Comparison of ENCODE assay signal across 8 cellular contexts in genomic region chr2:191675807-191676667, GRCh38. TPM values are rescaled to one million over a fixed set of nuclear protein-coding genes. Genes with fewer than 3 reads are reported as not detected.
DNase-seq lines count a peak whose midpoint lies in the region; ATAC-seq and TF ChIP-seq lines count a peak whose summit lies in the region.

No MANE protein-coding gene starts in this region.

- H3K4me3 ChIP-seq in adrenal gland, result no peak overlapping the region
- H3K4me3 ChIP-seq in mesodermal cell (ENCODE audit: extremely low read depth, insufficient read depth, low read length, poor library complexity, severe bottlenecking), result no peak overlapping the region
- H3K4me3 ChIP-seq in stomach, result no peak overlapping the region

- DNase-seq in SKM-1 (lab: John Stamatoyannopoulos, UW; ENCODE audit: unreplicated experiment) (peak; percentile 96), adrenal gland (peak; percentile 26 to 74 (median 54)), stomach (peak; percentile 35), NCI-H187 (lab: John Stamatoyannopoulos, UW) (no peak), occipital lobe (lab: John Stamatoyannopoulos, UW) (no peak)

- peak; percentile 60 for ATAC-seq in HG02981 (IDR thresholded peaks at IDR 0.05; ENCODE audit: unreplicated experiment)

- intact Hi-C loops in adrenal gland (cut with DNase I) (no loop called here), stomach (cut with DNase I; ENCODE audit: low total_unique reads) (no loop called here)

- TF ChIP-seq POLR2A in GM18951 (IDR thresholded peaks at IDR 0.05; ENCODE audit: extremely low read depth, insufficient read depth, insufficient read length) (peak; percentile 29), adrenal gland (IDR thresholded peaks at IDR 0.05) (no peak), stomach (IDR thresholded peaks at IDR 0.05) (no peak)

- TF ChIP-seq CTCF in adrenal gland (IDR thresholded peaks at IDR 0.05) (no peak), stomach (IDR thresholded peaks at IDR 0.05) (no peak)

- in situ Hi-C loops in GM18951 (cut with MboI; ENCODE audit: low sequenced_read_pairs, unreplicated experiment), result no loop called here

- H3K36me3 ChIP-seq in adrenal gland (replicated peaks in 1 of 2) (no peaks in the 10 kb centered on the region), mesodermal cell (ENCODE audit: control insufficient read depth, insufficient read depth, low read length) (peaks cover 4% of the 10 kb centered on the region), stomach (no peaks in the 10 kb centered on the region)

- peaks cover 0 to 11% of the 10 kb centered on the region in 2 donors for H3K4me1 ChIP-seq in adrenal gland (replicated peaks in 1 of 2)
- H3K4me1 ChIP-seq in mesodermal cell (ENCODE audit: control insufficient read depth, insufficient read depth, low read length, poor library complexity, severe bottlenecking), result peaks cover 16% of the 10 kb centered on the region
- H3K4me1 ChIP-seq in stomach, result peaks cover 4 to 24% (median 16%) of the 10 kb centered on the region in 4 donors

- TF ChIP-seq EP300 in stomach (IDR thresholded peaks at IDR 0.05), result no peak

- H3K27me3 ChIP-seq in adrenal gland (no peaks in the 10 kb centered on the region), stomach (no peaks in the 10 kb centered on the region)

- H3K9me3 ChIP-seq in adrenal gland (replicated peaks in 1 of 3) (no peaks in the 10 kb centered on the region), mesodermal cell (ENCODE audit: control insufficient read depth, low read length) (no peaks in the 10 kb centered on the region), stomach (no peaks in the 10 kb centered on the region)

- WGBS in adrenal gland, 4 donors, result 52 to 62% (median 57%) methylated on average over 3 of the region's 3 CpGs
- 20 to 36% methylated on average over 1 of the region's 3 CpGs for WGBS in mesodermal cell (ENCODE audit: insufficient coverage in 2 of 2), 2 experiments
- WGBS in stomach, 5 donors, result 61 to 76% (median 72%) methylated on average over 3 of the region's 3 CpGs

- peak overlapping the region in 4 of 5 donors; percentile 91 to 97 (median 92) for H3K27ac ChIP-seq in adrenal gland
- H3K27ac ChIP-seq in mesodermal cell (ENCODE audit: low read depth, low read length, severe bottlenecking), result peak overlapping the region; percentile 99
- H3K27ac ChIP-seq in stomach, result peak overlapping the region in 4 of 5 donors; percentile 93 to 98 (median 98)

RNA-seq across cellular contexts. Expression of gene NABP1, which starts 1.9 kb away (rescaled TPM):
- total RNA-seq in adrenal gland (10 to 100 TPM in 6 of 8 donors, 1 to 10 TPM in 2; 2.5 to 39.9 (median 20.5) TPM), stomach (10 to 100 TPM in 3 of 5 donors, 1 to 10 TPM in 2; 1.4 to 30.1 (median 12.5) TPM), occipital lobe (9.2 TPM)
- polyA plus RNA-seq in adrenal gland (10 to 100 TPM; 10.2 to 13.4 (median 10.3) TPM), stomach (1 to 10 TPM; 4.1 to 9.7 (median 4.5) TPM)
- polyA plus RNA-seq in mesodermal cell (2013, experiment 1 of 2), result 11.9 TPM
- 11.7 TPM for polyA plus RNA-seq in mesodermal cell (2013, experiment 2 of 2)

Comparison
In these comparisons a context has a peak if more than half of its experiments do, and no peak if none do; other contexts are left out.
1. DNase-seq: peak in SKM-1 (single experiment), adrenal gland (7 of 7) and stomach (single experiment); none in NCI-H187 (0 of 2) and occipital lobe (single experiment).
2. Peak in every context shown above with its lines, with median percentiles within 50 percentile points of each other: H3K27ac ChIP-seq.